1 cellular context compared by ENCODE assay signal in genomic region chr3:194259982-194260856, GRCh38.
TF ChIP-seq lines count a peak whose summit lies in the region.

No MANE protein-coding gene starts in this region.

TF ChIP-seq in K562, 482 proteins besides CTCF, POLR2A, EP300 and RAD21 (continued from another document and continues in another):
- TF ChIP-seq ZBTB49 (CRISPR knock-in tag; IDR thresholded peaks at IDR 0.05; ENCODE audit: borderline replicate concordance) (no peak), MAFK (IDR thresholded peaks at IDR 0.05; ENCODE audit: low read length) (no peak), ZNF507 (tag; conservative IDR thresholded peaks at IDR 0.05) (no peak), ARID4B (CRISPR knock-in tag; IDR thresholded peaks at IDR 0.05) (no peak), HMG20B (CRISPR knock-in tag; IDR thresholded peaks at IDR 0.05) (no peak), TEAD1 (CRISPR knock-in tag; IDR thresholded peaks at IDR 0.05) (no peak), MCM7 (IDR thresholded peaks at IDR 0.05) (no peak), CCNT2 (IDR thresholded peaks at IDR 0.05; ENCODE audit: borderline replicate concordance, extremely low read depth, insufficient read length, low read depth, low read length) (no peak), ZBTB40 (IDR thresholded peaks at IDR 0.05) (no peak), ZBTB40 (CRISPR knock-in tag; IDR thresholded peaks at IDR 0.05) (no peak), HLTF (IDR thresholded peaks at IDR 0.05) (no peak), NR2C1 (IDR thresholded peaks at IDR 0.05) (no peak), NR2C1 (tag; IDR thresholded peaks at IDR 0.05) (no peak), CHAMP1 (IDR thresholded peaks at IDR 0.05) (no peak), MCM5 (IDR thresholded peaks at IDR 0.05; ENCODE audit: low read depth) (no peak), REST (CRISPR knock-in tag; IDR thresholded peaks at IDR 0.05; ENCODE audit: low read depth) (no peak), E2F6 (IDR thresholded peaks at IDR 0.05; ENCODE audit: borderline replicate concordance in 1 of 2, extremely low read depth in 1 of 2, insufficient read depth in 1 of 2, insufficient read length in 1 of 2, low read depth in 1 of 2, low read length in 1 of 2, poor library complexity in 1 of 2, severe bottlenecking in 1 of 2) (peak; percentile 40 to 63), ZNF584 (CRISPR knock-in tag; IDR thresholded peaks at IDR 0.05; ENCODE audit: low read depth) (0 out of 2 replicates have a peak, but pooled peaks have one; percentile 14), SMAD4 (CRISPR knock-in tag; conservative IDR thresholded peaks at IDR 0.05) (0 out of 2 replicates have a peak, but pooled peaks have one; percentile 39), ZNF174 (CRISPR knock-in tag; IDR thresholded peaks at IDR 0.05) (no peak), NFXL1 (CRISPR knock-in tag; IDR thresholded peaks at IDR 0.05) (no peak), TCF7 (IDR thresholded peaks at IDR 0.05; ENCODE audit: borderline replicate concordance) (no peak), ZBTB11 (CRISPR knock-in tag; IDR thresholded peaks at IDR 0.05) (peak in 1 of 3 experiments; percentile 42; a peak in 1 of 6 replicates), RAD51 (IDR thresholded peaks at IDR 0.05; ENCODE audit: borderline replicate concordance, low read depth) (no peak), PHF20 (IDR thresholded peaks at IDR 0.05; ENCODE audit: partially characterized antibody) (no peak), FOSL1 (tag; conservative IDR thresholded peaks at IDR 0.05) (peak; percentile 23; the same call in 1 of the 2 replicates)
